Comparison of ENCODE assay signal across 23 cellular contexts in genomic region chr1:23617019-23617418, GRCh38. TPM values are rescaled to one million over a fixed set of nuclear protein-coding genes. Genes with fewer than 3 reads are reported as not detected.
DNase-seq lines count a peak whose midpoint lies in the region; ATAC-seq lines count a peak whose summit lies in the region.
"Had no signal": no experiment of that assay in that cellular context is flagged by ENCODE, and none has a peak within 500 bp of the region (broad histone marks: within the 10 kb centered on the region; RNA-seq: fewer than 3 reads in every experiment).

No MANE protein-coding gene starts in this region.

- H3K27me3 ChIP-seq in BLaER1, result no peaks in the 10 kb centered on the region
- H3K27me3 ChIP-seq in CD4-positive, alpha-beta memory T cell (ENCODE audit: insufficient read depth, low read length), result no peaks in the 10 kb centered on the region

- no peak for DNase-seq in CD4-positive, alpha-beta memory T cell
- no peak for DNase-seq in activated CD8-positive, alpha-beta T cell treated with anti-CD3 and anti-CD28 coated beads, Interleukin-2, amount 10 ng/mL, durations not matched to agents 7 days and 5 days
- no peak for DNase-seq in memory B cell (ENCODE audit: low spot score in 2 of 2)
- DNase-seq in dedifferentiated amniotic fluid mesenchymal stem cell (ENCODE audit: extremely low spot score), result no peak
- DNase-seq in GM19238 (ENCODE audit: insufficient read length, low spot score), result no peak
- DNase-seq: glutamatergic neuron; HFFc6; left cardiac atrium; mesendoderm; NCI-H1092; NCI-H2029; NCI-H226; NCI-H774; SIG-M5; stimulated activated naive CD4-positive, alpha-beta T cell treated with Interleukin-2 at 50 U/mL for 16 hours; T-helper 1 cell had no signal

- no peak overlapping the region for H3K4me3 ChIP-seq in BLaER1
- no peak overlapping the region for H3K4me3 ChIP-seq in CD4-positive, alpha-beta memory T cell (ENCODE audit: low read length in 2 of 2)
- H3K4me3 ChIP-seq: tibial nerve had no signal

- no peaks in the 10 kb centered on the region for H3K9me3 Mint-ChIP-seq in CD4-positive, alpha-beta memory T cell
- H3K9me3 Mint-ChIP-seq in activated CD8-positive, alpha-beta T cell treated with anti-CD3 and anti-CD28 coated beads, Interleukin-2, amount 10 ng/mL, durations not matched to agents 7 days and 5 days (ENCODE audit: insufficient read depth), result no peaks in the 10 kb centered on the region
- H3K9me3 Mint-ChIP-seq in memory B cell, result no peaks in the 10 kb centered on the region
- H3K9me3 Mint-ChIP-seq: dendritic cell treated with granulocyte-macrophage colony-stimulating factor and Interleukin-4, amounts not matched to agents 40 ng/mL and 50 ng/mL, for 4 days; natural killer cell treated with Interleukin-12 subunit alpha and Interleukin-12 subunit beta and Interleukin-15 and Interleukin-18, amount 100 ng/mL, for 72 hours had no signal

- intact Hi-C loops in CD4-positive, alpha-beta memory T cell (cut with micrococcal nuclease), result no loop called here

- peaks cover 1 to 3% of the 10 kb centered on the region in 2 donors for H3K36me3 Mint-ChIP-seq in CD4-positive, alpha-beta memory T cell
- no peaks in the 10 kb centered on the region for H3K36me3 Mint-ChIP-seq in activated CD8-positive, alpha-beta T cell treated with anti-CD3 and anti-CD28 coated beads, Interleukin-2, amount 10 ng/mL, durations not matched to agents 7 days and 5 days (ENCODE audit: low read depth)
- peaks cover 3% of the 10 kb centered on the region for H3K36me3 Mint-ChIP-seq in memory B cell

- ATAC-seq in activated CD8-positive, alpha-beta T cell treated with anti-CD3 and anti-CD28 coated beads, Interleukin-2, amount 10 ng/mL, durations not matched to agents 7 days and 5 days, result no peak
- ATAC-seq in memory B cell (ENCODE audit: low read depth) (no peak), GM21423 (IDR thresholded peaks at IDR 0.05; ENCODE audit: unreplicated experiment) (no peak)
- ATAC-seq: left cardiac atrium; natural killer cell treated with Interleukin-12 subunit alpha and Interleukin-12 subunit beta and Interleukin-15 and Interleukin-18, amount 100 ng/mL, for 72 hours; sciatic nerve had no signal

- POLR2A ChIA-PET in CD4-positive, alpha-beta memory T cell (lab: Charles Lee; ENCODE audit: partially characterized antibody), result interaction anchor here (5.0 to 7.2 kb wide), 7 partner anchors 8 to 89 kb away, joined by 29 to 430 read pairs (median 69); partner anchors contain the start of genes E2F2 and ID3
- POLR2A ChIA-PET in activated CD8-positive, alpha-beta T cell treated with anti-CD3 and anti-CD28 coated beads, Interleukin-2, amount 10 ng/mL, durations not matched to agents 7 days and 5 days (lab: Charles Lee), result interaction anchor here (0.7 to 1.4 kb wide), 4 partner anchors 14 to 72 kb away, joined by 3 to 4 read pairs (median 4); no protein-coding TSS in a partner anchor

- 0 out of 2 replicates have a peak overlapping the region, but pooled peaks have one; percentile 84 for H3K4me2 ChIP-seq in BLaER1

- 0 out of 2 replicates have a peak, but pooled peaks cover 10% of the 10 kb centered on the region for H3K36me3 ChIP-seq in BLaER1
- no peaks in the 10 kb centered on the region for H3K36me3 ChIP-seq in CD4-positive, alpha-beta memory T cell (ENCODE audit: insufficient read depth, low read length)
- H3K36me3 ChIP-seq: tibial nerve had no signal

- peaks cover 98% of the 10 kb centered on the region for H3K4me1 ChIP-seq in BLaER1
- peaks cover 97% of the 10 kb centered on the region for H3K4me1 ChIP-seq in CD4-positive, alpha-beta memory T cell (ENCODE audit: insufficient read depth, low read length)

- no peak overlapping the region for H3K9ac ChIP-seq in BLaER1

- CTCF ChIA-PET in CD4-positive, alpha-beta memory T cell (lab: Charles Lee; ENCODE audit: partially characterized antibody), result interaction anchor here (1.3 to 7.2 kb wide), 4 partner anchors 16 to 120 kb away, joined by 3 to 130 read pairs (median 45); partner anchors contain the start of gene ID3
- CTCF ChIA-PET in activated CD8-positive, alpha-beta T cell treated with anti-CD3 and anti-CD28 coated beads, Interleukin-2, amount 10 ng/mL, durations not matched to agents 7 days and 5 days (lab: Charles Lee), result interaction anchor here (1.0 to 2.6 kb wide), 4 partner anchors 18 to 72 kb away, joined by 4 to 8 read pairs (median 4); no protein-coding TSS in a partner anchor

- no peaks in the 10 kb centered on the region for H4K20me1 ChIP-seq in BLaER1

- no peaks in the 10 kb centered on the region for H3K27me3 Mint-ChIP-seq in CD4-positive, alpha-beta memory T cell
- H3K27me3 Mint-ChIP-seq in activated CD8-positive, alpha-beta T cell treated with anti-CD3 and anti-CD28 coated beads, Interleukin-2, amount 10 ng/mL, durations not matched to agents 7 days and 5 days (ENCODE audit: low read depth), result no peaks in the 10 kb centered on the region
- no peaks in the 10 kb centered on the region for H3K27me3 Mint-ChIP-seq in memory B cell

- H3K27ac ChIP-seq in BLaER1, result peak overlapping the region; percentile 19; the same call in 1 of the 2 replicates
- no peak overlapping the region for H3K27ac ChIP-seq in CD4-positive, alpha-beta memory T cell (ENCODE audit: low read depth, low read length)
- H3K27ac ChIP-seq: tibial nerve, VCaP had no signal

- peak overlapping the region; percentile 76 to 97 (median 92) for H3K27ac Mint-ChIP-seq in CD4-positive, alpha-beta memory T cell
- peak overlapping the region; percentile 74 for H3K27ac Mint-ChIP-seq in activated CD8-positive, alpha-beta T cell treated with anti-CD3 and anti-CD28 coated beads, Interleukin-2, amount 10 ng/mL, durations not matched to agents 7 days and 5 days
- H3K27ac Mint-ChIP-seq in memory B cell, result peak overlapping the region; percentile 49
- H3K27ac Mint-ChIP-seq: dendritic cell treated with granulocyte-macrophage colony-stimulating factor and Interleukin-4, amounts not matched to agents 40 ng/mL and 50 ng/mL, for 4 days; HFFc6; natural killer cell treated with Interleukin-12 subunit alpha and Interleukin-12 subunit beta and Interleukin-15 and Interleukin-18, amount 100 ng/mL, for 72 hours had no signal

- no peaks in the 10 kb centered on the region for H3K9me3 ChIP-seq in BLaER1
- H3K9me3 ChIP-seq in CD4-positive, alpha-beta memory T cell (ENCODE audit: control insufficient read depth in 1 of 2, low read length in 2 of 2), result no peaks in the 10 kb centered on the region
- H3K9me3 ChIP-seq: tibial nerve had no signal

- H3K4me3 Mint-ChIP-seq in CD4-positive, alpha-beta memory T cell, result peak overlapping the region in 4 of 8 donors; percentile 23 to 68 (median 58)
- H3K4me3 Mint-ChIP-seq in activated CD8-positive, alpha-beta T cell treated with anti-CD3 and anti-CD28 coated beads, Interleukin-2, amount 10 ng/mL, durations not matched to agents 7 days and 5 days, result no peak overlapping the region
- H3K4me3 Mint-ChIP-seq in memory B cell, result no peak overlapping the region
- H3K4me3 Mint-ChIP-seq: dendritic cell treated with granulocyte-macrophage colony-stimulating factor and Interleukin-4, amounts not matched to agents 40 ng/mL and 50 ng/mL, for 4 days; HFFc6; natural killer cell treated with Interleukin-12 subunit alpha and Interleukin-12 subunit beta and Interleukin-15 and Interleukin-18, amount 100 ng/mL, for 72 hours had no signal

- H3K4me1 Mint-ChIP-seq in CD4-positive, alpha-beta memory T cell, result peaks cover 75 to 99% (median 87%) of the 10 kb centered on the region in 4 donors
- peaks cover 84% of the 10 kb centered on the region for H3K4me1 Mint-ChIP-seq in activated CD8-positive, alpha-beta T cell treated with anti-CD3 and anti-CD28 coated beads, Interleukin-2, amount 10 ng/mL, durations not matched to agents 7 days and 5 days (ENCODE audit: low read depth)
- peaks cover 77% of the 10 kb centered on the region for H3K4me1 Mint-ChIP-seq in memory B cell

RNA-seq across cellular contexts. Expression of gene ID3, which starts 57.7 kb away (rescaled TPM):
- 10 to 100 TPM; 89.6 to 98.0 TPM for total RNA-seq in CD4-positive, alpha-beta memory T cell
- 10 to 100 TPM in 1 of 2 donors, 1 to 10 TPM in 1; 8.9 to 20.1 TPM for polyA plus RNA-seq in CD4-positive, alpha-beta memory T cell
- 10 to 100 TPM; 31.4 to 34.4 TPM for total RNA-seq in activated CD8-positive, alpha-beta T cell treated with anti-CD3 and anti-CD28 coated beads, Interleukin-2, amount 10 ng/mL, durations not matched to agents 7 days and 5 days
